23 cellular contexts compared by ENCODE assay signal in genomic region chr17:39831588-39831987, GRCh38. TPM values are rescaled to one million over a fixed set of nuclear protein-coding genes. Genes with fewer than 3 reads are reported as not detected.
DNase-seq lines count a peak whose midpoint lies in the region; ATAC-seq lines count a peak whose summit lies in the region.
"Had no signal": no experiment of that assay in that cellular context is flagged by ENCODE, and none has a peak within 500 bp of the region (broad histone marks: within the 10 kb centered on the region; RNA-seq: fewer than 3 reads in every experiment).

No MANE protein-coding gene starts in this region.

- DNase-seq in activated CD4-positive, alpha-beta T cell treated with anti-CD3 and anti-CD28 coated beads for 36 hours, result no peak
- DNase-seq in activated CD4-positive, alpha-beta T cell treated with anti-CD3 and anti-CD28 coated beads for 48 hours, result no peak
- no peak for DNase-seq in stimulated activated naive CD8-positive, alpha-beta T cell treated with anti-CD3 and anti-CD28 coated beads, Interleukin-15, amount 100 ng/mL, for 72 hours
- no peak for DNase-seq in effector memory CD8-positive, alpha-beta T cell
- DNase-seq in stimulated activated naive B cell treated with anti-CD40 and anti-IgM and Interleukin-4, amounts not matched to agents 10 μg/mL and 1 μg/mL and 100 μg/mL, for 72 hours, result no peak
- DNase-seq in NCI-H2196 (lab: John Stamatoyannopoulos, UW; ENCODE audit: unreplicated experiment), result no peak
- DNase-seq: ACHN; CD4-positive, CD25-positive, alpha-beta regulatory T cell; DMS53; GM23248; H7; NCI-H1048; NCI-H1417 treated with DMSO at 0.1 percent for 48 hours; NCI-H1694 treated with DMSO at 0.1 percent for 48 hours; NCI-H2081 treated with DMSO at 0.1 percent for 48 hours; NCI-H2171; NCI-H524; NCI-H748 treated with DMSO at 0.1 percent for 48 hours; SIG-M5 had no signal

- ATAC-seq in activated CD4-positive, alpha-beta T cell treated with anti-CD3 and anti-CD28 coated beads for 36 hours, result no peak
- no peak for ATAC-seq in stimulated activated naive CD8-positive, alpha-beta T cell treated with anti-CD3 and anti-CD28 coated beads, Interleukin-15, amount 100 ng/mL, for 72 hours
- ATAC-seq in effector memory CD8-positive, alpha-beta T cell (replicated peaks), result no peak
- ATAC-seq in stimulated activated naive B cell treated with anti-CD40 and anti-IgM and Interleukin-4, amounts not matched to agents 10 μg/mL and 1 μg/mL and 100 μg/mL, for 72 hours (replicated peaks), result no peak
- no peak for ATAC-seq in HG02870 (IDR thresholded peaks at IDR 0.05; ENCODE audit: unreplicated experiment)

- POLR2A ChIA-PET in activated CD4-positive, alpha-beta T cell treated with anti-CD3 and anti-CD28 coated beads for 36 hours (lab: Charles Lee), result interaction anchor here (0.7 to 0.9 kb wide), 2 partner anchors 19 to 281 kb away, joined by 5 to 6 read pairs; no protein-coding TSS in a partner anchor

- intact Hi-C loops in activated CD4-positive, alpha-beta T cell treated with anti-CD3 and anti-CD28 coated beads for 36 hours (cut with DNase I, micrococcal nuclease), result no loop called here

- peak overlapping the region; percentile 29 for H3K27ac Mint-ChIP-seq in activated CD4-positive, alpha-beta T cell treated with anti-CD3 and anti-CD28 coated beads for 36 hours
- peak overlapping the region; percentile 45 for H3K27ac Mint-ChIP-seq in stimulated activated naive CD8-positive, alpha-beta T cell treated with anti-CD3 and anti-CD28 coated beads, Interleukin-15, Interleukin-2, amounts not matched to agents 100 ng/mL and 50 ng/mL, for 24 hours
- H3K27ac Mint-ChIP-seq in stimulated activated naive CD8-positive, alpha-beta T cell treated with anti-CD3 and anti-CD28 coated beads, Interleukin-15, amount 100 ng/mL, for 72 hours, result no peak overlapping the region
- H3K27ac Mint-ChIP-seq in effector memory CD8-positive, alpha-beta T cell, result peak overlapping the region; percentile 49 to 79
- peak overlapping the region; percentile 31 for H3K27ac Mint-ChIP-seq in stimulated activated naive B cell treated with anti-CD40 and anti-IgM and Interleukin-4, amounts not matched to agents 10 μg/mL and 1 μg/mL and 100 μg/mL, for 72 hours

- peaks cover 55% of the 10 kb centered on the region for H3K36me3 Mint-ChIP-seq in activated CD4-positive, alpha-beta T cell treated with anti-CD3 and anti-CD28 coated beads for 36 hours (ENCODE audit: low read depth)
- peaks cover 79% of the 10 kb centered on the region for H3K36me3 Mint-ChIP-seq in stimulated activated naive CD8-positive, alpha-beta T cell treated with anti-CD3 and anti-CD28 coated beads, Interleukin-15, Interleukin-2, amounts not matched to agents 100 ng/mL and 50 ng/mL, for 24 hours (ENCODE audit: low read depth)
- peaks cover 54% of the 10 kb centered on the region for H3K36me3 Mint-ChIP-seq in effector memory CD8-positive, alpha-beta T cell (ENCODE audit: insufficient read depth)
- peaks cover 73 to 74% of the 10 kb centered on the region in 2 donors for H3K36me3 Mint-ChIP-seq in stimulated activated naive B cell treated with anti-CD40 and anti-IgM and Interleukin-4, amounts not matched to agents 10 μg/mL and 1 μg/mL and 100 μg/mL, for 72 hours

- H3K4me3 Mint-ChIP-seq in activated CD4-positive, alpha-beta T cell treated with anti-CD3 and anti-CD28 coated beads for 36 hours, result no peak overlapping the region
- H3K4me3 Mint-ChIP-seq in stimulated activated naive CD8-positive, alpha-beta T cell treated with anti-CD3 and anti-CD28 coated beads, Interleukin-15, Interleukin-2, amounts not matched to agents 100 ng/mL and 50 ng/mL, for 24 hours, result no peak overlapping the region
- no peak overlapping the region for H3K4me3 Mint-ChIP-seq in stimulated activated naive CD8-positive, alpha-beta T cell treated with anti-CD3 and anti-CD28 coated beads, Interleukin-15, amount 100 ng/mL, for 72 hours
- H3K4me3 Mint-ChIP-seq in effector memory CD8-positive, alpha-beta T cell, result no peak overlapping the region
- no peak overlapping the region for H3K4me3 Mint-ChIP-seq in stimulated activated naive B cell treated with anti-CD40 and anti-IgM and Interleukin-4, amounts not matched to agents 10 μg/mL and 1 μg/mL and 100 μg/mL, for 72 hours
- H3K4me3 Mint-ChIP-seq: CD4-positive, CD25-positive, alpha-beta regulatory T cell had no signal

- peaks cover 32% of the 10 kb centered on the region for H3K4me1 Mint-ChIP-seq in activated CD4-positive, alpha-beta T cell treated with anti-CD3 and anti-CD28 coated beads for 36 hours
- H3K4me1 Mint-ChIP-seq in stimulated activated naive CD8-positive, alpha-beta T cell treated with anti-CD3 and anti-CD28 coated beads, Interleukin-15, Interleukin-2, amounts not matched to agents 100 ng/mL and 50 ng/mL, for 24 hours (ENCODE audit: low read depth), result peaks cover 70% of the 10 kb centered on the region
- peaks cover 58% of the 10 kb centered on the region for H3K4me1 Mint-ChIP-seq in stimulated activated naive CD8-positive, alpha-beta T cell treated with anti-CD3 and anti-CD28 coated beads, Interleukin-15, amount 100 ng/mL, for 72 hours
- H3K4me1 Mint-ChIP-seq in effector memory CD8-positive, alpha-beta T cell (ENCODE audit: low read depth in 2 of 2), result peaks cover 25 to 48% of the 10 kb centered on the region in 2 donors
- peaks cover 36 to 56% of the 10 kb centered on the region in 2 donors for H3K4me1 Mint-ChIP-seq in stimulated activated naive B cell treated with anti-CD40 and anti-IgM and Interleukin-4, amounts not matched to agents 10 μg/mL and 1 μg/mL and 100 μg/mL, for 72 hours

- no peaks in the 10 kb centered on the region for H3K9me3 Mint-ChIP-seq in activated CD4-positive, alpha-beta T cell treated with anti-CD3 and anti-CD28 coated beads for 36 hours (ENCODE audit: low read depth)
- H3K9me3 Mint-ChIP-seq in stimulated activated naive CD8-positive, alpha-beta T cell treated with anti-CD3 and anti-CD28 coated beads, Interleukin-15, Interleukin-2, amounts not matched to agents 100 ng/mL and 50 ng/mL, for 24 hours, result peaks cover 8% of the 10 kb centered on the region
- peaks cover 6 to 19% of the 10 kb centered on the region in 2 donors for H3K9me3 Mint-ChIP-seq in stimulated activated naive CD8-positive, alpha-beta T cell treated with anti-CD3 and anti-CD28 coated beads, Interleukin-15, amount 100 ng/mL, for 72 hours
- no peaks in the 10 kb centered on the region for H3K9me3 Mint-ChIP-seq in effector memory CD8-positive, alpha-beta T cell
- peaks cover 13 to 14% of the 10 kb centered on the region in 2 donors for H3K9me3 Mint-ChIP-seq in stimulated activated naive B cell treated with anti-CD40 and anti-IgM and Interleukin-4, amounts not matched to agents 10 μg/mL and 1 μg/mL and 100 μg/mL, for 72 hours

- no peaks in the 10 kb centered on the region for H3K27me3 Mint-ChIP-seq in activated CD4-positive, alpha-beta T cell treated with anti-CD3 and anti-CD28 coated beads for 36 hours
- H3K27me3 Mint-ChIP-seq in stimulated activated naive CD8-positive, alpha-beta T cell treated with anti-CD3 and anti-CD28 coated beads, Interleukin-15, Interleukin-2, amounts not matched to agents 100 ng/mL and 50 ng/mL, for 24 hours, result no peaks in the 10 kb centered on the region
- no peaks in the 10 kb centered on the region for H3K27me3 Mint-ChIP-seq in stimulated activated naive CD8-positive, alpha-beta T cell treated with anti-CD3 and anti-CD28 coated beads, Interleukin-15, amount 100 ng/mL, for 72 hours
- H3K27me3 Mint-ChIP-seq in effector memory CD8-positive, alpha-beta T cell, result no peaks in the 10 kb centered on the region
- no peaks in the 10 kb centered on the region for H3K27me3 Mint-ChIP-seq in stimulated activated naive B cell treated with anti-CD40 and anti-IgM and Interleukin-4, amounts not matched to agents 10 μg/mL and 1 μg/mL and 100 μg/mL, for 72 hours
- H3K27me3 Mint-ChIP-seq: CD4-positive, CD25-positive, alpha-beta regulatory T cell had no signal

- CTCF ChIA-PET in activated CD4-positive, alpha-beta T cell treated with anti-CD3 and anti-CD28 coated beads for 36 hours (lab: Charles Lee), result no interaction called here

RNA-seq across cellular contexts. Expression of gene IKZF3, which starts 32.5 kb away (rescaled TPM):
- 10 to 100 TPM; 37.6 to 50.4 TPM for total RNA-seq in activated CD4-positive, alpha-beta T cell treated with anti-CD3 and anti-CD28 coated beads for 36 hours
- total RNA-seq: G401, GM23248 had no signal

RNA-seq across cellular contexts. Expression of gene ZPBP2, which starts 36.4 kb away (rescaled TPM):
- total RNA-seq in activated CD4-positive, alpha-beta T cell treated with anti-CD3 and anti-CD28 coated beads for 36 hours, result under 1 TPM; 0.19 to 0.34 TPM
- total RNA-seq: CD4-positive, CD25-positive, alpha-beta regulatory T cell; Daoy; G401; GM23248; H7 had no signal

Comparison
In these comparisons a context has a peak if more than half of its experiments do, and no peak if none do; other contexts are left out.
1. H3K27ac Mint-ChIP-seq: peak in activated CD4-positive, alpha-beta T cell treated with anti-CD3 and anti-CD28 coated beads for 36 hours (single experiment), stimulated activated naive CD8-positive, alpha-beta T cell treated with anti-CD3 and anti-CD28 coated beads, Interleukin-15, Interleukin-2, amounts not matched to agents 100 ng/mL and 50 ng/mL, for 24 hours (single experiment), effector memory CD8-positive, alpha-beta T cell (2 of 2) and stimulated activated naive B cell treated with anti-CD40 and anti-IgM and Interleukin-4, amounts not matched to agents 10 μg/mL and 1 μg/mL and 100 μg/mL, for 72 hours (single experiment); none in stimulated activated naive CD8-positive, alpha-beta T cell treated with anti-CD3 and anti-CD28 coated beads, Interleukin-15, amount 100 ng/mL, for 72 hours (0 of 2).